Comparison of ENCODE assay signal across 17 cellular contexts in genomic region chr10:47914052-47914451, GRCh38. TPM values are rescaled to one million over a fixed set of nuclear protein-coding genes. Genes with fewer than 3 reads are reported as not detected.
DNase-seq lines count a peak whose midpoint lies in the region; ATAC-seq and TF ChIP-seq lines count a peak whose summit lies in the region.
"Not testable (repeated sequence)": the region's sequence is repeated elsewhere in the genome, so short reads cannot be mapped to it uniquely, and the experiment has no call there.
"Had no signal": no experiment of that assay in that cellular context is flagged by ENCODE, and none has a peak within 500 bp of the region (broad histone marks: within the 10 kb centered on the region; RNA-seq: fewer than 3 reads in every experiment).

No MANE protein-coding gene starts in this region.

- not testable (repeated sequence) for H3K4me1 ChIP-seq in DND-41 (ENCODE audit: insufficient read depth, low read length); RWPE2 (ENCODE audit: insufficient read depth, poor library complexity, severe bottlenecking); mucosa of descending colon (ENCODE audit: low read depth); upper lobe of right lung

- intact Hi-C loops in Right ventricle myocardium superior (cut with DNase I); left colon (cut with DNase I, micrococcal nuclease); mucosa of descending colon (cut with DNase I, micrococcal nuclease); upper lobe of right lung (cut with DNase I): not testable (repeated sequence)

- H3K36me3 ChIP-seq in DND-41 (ENCODE audit: insufficient read depth, low read length); RWPE2 (ENCODE audit: low read depth); mucosa of descending colon (ENCODE audit: low read depth); upper lobe of right lung: not testable (repeated sequence)

- not testable (repeated sequence) for H3K27me3 ChIP-seq in DND-41 (ENCODE audit: insufficient read depth, low read length, poor library complexity); RWPE2 (ENCODE audit: insufficient read depth, poor library complexity, severe bottlenecking); upper lobe of right lung

- H3K9ac ChIP-seq in DND-41 (ENCODE audit: low read depth, low read length): not testable (repeated sequence)

- not testable (repeated sequence) for H2AFZ ChIP-seq in DND-41 (ENCODE audit: low read depth, low read length)

- DNase-seq in DND-41; RWPE2 (ENCODE audit: low spot score); Right ventricle myocardium superior; left colon; mucosa of descending colon; upper lobe of right lung: not testable (repeated sequence)

- H3K4me2 ChIP-seq in DND-41 (ENCODE audit: insufficient read depth, low read length): not testable (repeated sequence)

- not testable (repeated sequence) for H3K9me3 ChIP-seq in DND-41 (ENCODE audit: insufficient read depth, low read length, severe bottlenecking); RWPE2 (ENCODE audit: severe bottlenecking); mucosa of descending colon; upper lobe of right lung

- ATAC-seq in DND-41 (ENCODE audit: insufficient read depth, low read depth) (peak; percentile 100), RWPE2 (ENCODE audit: low read depth) (peak; percentile 36; the same call in 2 of the 3 replicates), esophagus mucosa (peak; percentile 6), Right ventricle myocardium superior (ENCODE audit: poor library complexity) (peak; percentile 10), left colon (peak; percentile 59), mucosa of descending colon (peak; percentile 58), upper lobe of right lung (peak; percentile 12)

- not testable (repeated sequence) for H3K27ac ChIP-seq in DND-41 (ENCODE audit: low read length); RWPE2 (ENCODE audit: poor library complexity, severe bottlenecking); upper lobe of right lung

- H4K20me1 ChIP-seq in DND-41 (ENCODE audit: insufficient read depth, low read length): not testable (repeated sequence)

- H3K4me3 ChIP-seq in DND-41 (ENCODE audit: low read depth in 1 of 2, low read length in 2 of 2); RWPE2 (ENCODE audit: severe bottlenecking); mucosa of descending colon; upper lobe of right lung: not testable (repeated sequence)

- H3K79me2 ChIP-seq in DND-41 (ENCODE audit: insufficient read depth, low read length): not testable (repeated sequence)

- TF ChIP-seq CTCF in DND-41 (IDR thresholded peaks at IDR 0.05; ENCODE audit: borderline replicate concordance, extremely low read depth, low read length, poor library complexity, severe bottlenecking); RWPE2 (IDR thresholded peaks at IDR 0.05; ENCODE audit: poor library complexity, severe bottlenecking); mucosa of descending colon (IDR thresholded peaks at IDR 0.05); upper lobe of right lung (IDR thresholded peaks at IDR 0.05): not testable (repeated sequence)

RNA-seq across cellular contexts. Expression of gene NPY4R2, which starts 4.4 kb away (rescaled TPM):
- total RNA-seq in esophagus mucosa (not detected), Right ventricle myocardium superior (not detected), left colon (10 to 100 TPM in 1 of 2 donors, 1 to 10 TPM in 1; 8.3 to 10.6 TPM), mucosa of descending colon (10 to 100 TPM in 2 of 3 donors, 1 to 10 TPM in 1; 4.4 to 22.8 (median 18.9) TPM), upper lobe of right lung (1.4 TPM)
- total RNA-seq: A172; A673; B cell; Calu3; CD4-positive, alpha-beta memory T cell; CD4-positive, alpha-beta T cell; CD4-positive, CD25-positive, alpha-beta regulatory T cell; CD8-positive, alpha-beta memory T cell; CD8-positive, alpha-beta T cell; Daoy had no signal

Comparison
In these comparisons a context has a peak if more than half of its experiments do, and no peak if none do; other contexts are left out.
1. ATAC-seq: peak in every context shown above with its lines; median percentile 100 in DND-41; 59 in left colon; 58 in mucosa of descending colon; 36 in RWPE2; 12 in upper lobe of right lung; 10 in Right ventricle myocardium superior; 6 in esophagus mucosa.